Comparison of ENCODE assay signal across 1 cellular context in genomic region chr4:110801591-110801990, GRCh38.
TF ChIP-seq lines count a peak whose summit lies in the region.

No MANE protein-coding gene starts in this region.

TF ChIP-seq in GM12878, 131 proteins besides CTCF, POLR2A, EP300 and RAD21 (continued from another document):
- TF ChIP-seq ZBTB40 (IDR thresholded peaks at IDR 0.05; ENCODE audit: borderline replicate concordance) (no peak), FOS (IDR thresholded peaks at IDR 0.05; ENCODE audit: borderline replicate concordance, extremely low read depth, insufficient read length) (no peak), HDGF (IDR thresholded peaks at IDR 0.05) (no peak), BRCA1 (IDR thresholded peaks at IDR 0.05; ENCODE audit: low read depth, low read length) (no peak)
